15 cellular contexts compared by ENCODE assay signal in the genomic region with DNA sequence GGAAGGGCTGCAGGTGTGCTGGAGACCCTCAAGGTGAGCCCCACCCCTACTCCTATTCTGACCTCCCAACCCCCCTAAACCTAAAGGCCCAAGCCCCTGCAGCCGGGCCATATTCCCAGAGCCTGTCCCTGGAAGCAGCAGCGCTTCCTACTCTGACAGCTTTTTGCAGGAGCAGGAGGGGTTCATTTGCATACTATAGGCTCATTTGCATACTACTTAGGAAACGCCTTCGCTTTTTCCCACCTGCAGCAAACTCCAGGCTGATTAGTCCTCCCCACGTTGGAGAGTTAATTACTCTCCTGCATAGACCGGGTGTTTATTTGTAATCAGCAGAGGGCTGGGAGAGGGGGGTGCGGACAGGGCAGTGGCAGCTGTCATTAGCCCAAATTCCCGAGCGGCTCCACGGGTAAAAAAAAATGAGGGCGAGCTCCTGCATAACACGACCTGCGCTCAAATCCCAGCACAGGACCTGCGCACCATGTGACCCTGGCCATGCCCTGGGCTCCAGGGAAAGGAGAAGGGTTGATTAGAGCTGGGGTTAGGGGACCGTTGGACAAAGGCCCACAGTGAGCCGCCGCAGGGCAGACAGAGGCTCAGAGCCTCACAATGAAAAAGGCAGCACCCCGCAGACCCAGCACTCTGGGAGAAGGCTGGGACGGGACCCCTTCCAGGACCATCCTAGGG. TPM values are rescaled to one million over a fixed set of nuclear protein-coding genes. Genes with fewer than 3 reads are reported as not detected.
"Had no signal": no experiment of that assay in that cellular context is flagged by ENCODE, and none has a peak within 500 bp of the region (broad histone marks: within the 10 kb centered on the region; RNA-seq: fewer than 3 reads in every experiment).

No MANE protein-coding gene starts in this region.

- ATAC-seq: activated CD8-positive, alpha-beta T cell treated with anti-CD3 and anti-CD28 coated beads, Interleukin-2, amount 10 ng/mL, durations not matched to agents 7 days and 5 days; heart left ventricle; sciatic nerve had no signal

- DNase-seq: activated CD8-positive, alpha-beta memory T cell treated with anti-CD3 and anti-CD28 coated beads, Interleukin-2, amount 50 U/mL, for 48 hours; activated CD8-positive, alpha-beta T cell treated with anti-CD3 and anti-CD28 coated beads, Interleukin-2, amount 10 ng/mL, durations not matched to agents 7 days and 5 days; activated naive CD4-positive, alpha-beta T cell treated with Interleukin-2 at 50 U/mL for 16 hours; colonic mucosa; foreskin melanocyte; heart left ventricle; spleen; stimulated activated CD4-positive, alpha-beta T cell treated with anti-CD3 and anti-CD28 coated beads, Interleukin-1b, Interleukin-23, amount 100 ng/mL, for 48 hours; stimulated activated naive CD4-positive, alpha-beta T cell; substantia nigra had no signal

- H3K9me3 Mint-ChIP-seq: type B pancreatic cell had no signal

- H3K36me3 ChIP-seq: colonic mucosa, heart left ventricle, spleen had no signal

- H3K27ac Mint-ChIP-seq: activated CD8-positive, alpha-beta T cell treated with anti-CD3 and anti-CD28 coated beads, Interleukin-2, amount 10 ng/mL, durations not matched to agents 7 days and 5 days; progenitor cell of endocrine pancreas; type B pancreatic cell had no signal

- H3K9me3 ChIP-seq: colonic mucosa, heart left ventricle, spleen had no signal

- H3K4me3 Mint-ChIP-seq: activated CD8-positive, alpha-beta T cell treated with anti-CD3 and anti-CD28 coated beads, Interleukin-2, amount 10 ng/mL, durations not matched to agents 7 days and 5 days; type B pancreatic cell had no signal

- H3K36me3 Mint-ChIP-seq: type B pancreatic cell had no signal

- H3K4me3 ChIP-seq: colonic mucosa, heart left ventricle, spleen had no signal

- H3K4me1 ChIP-seq: colonic mucosa, heart left ventricle had no signal

RNA-seq across cellular contexts. Expression of gene C1QA, which starts 10.1 kb away (rescaled TPM):
- total RNA-seq: activated CD8-positive, alpha-beta T cell treated with anti-CD3 and anti-CD28 coated beads, Interleukin-2, amount 10 ng/mL, durations not matched to agents 7 days and 5 days; endothelial cell of umbilical vein; myocyte; progenitor cell of endocrine pancreas had no signal
- polyA plus RNA-seq: endothelial cell of umbilical vein had no signal

RNA-seq across cellular contexts. Expression of gene C1QC, which starts 17.1 kb away (rescaled TPM):
- total RNA-seq: activated CD8-positive, alpha-beta T cell treated with anti-CD3 and anti-CD28 coated beads, Interleukin-2, amount 10 ng/mL, durations not matched to agents 7 days and 5 days; endothelial cell of umbilical vein; myocyte; progenitor cell of endocrine pancreas had no signal
- polyA plus RNA-seq: endothelial cell of umbilical vein had no signal

RNA-seq across cellular contexts. Expression of gene C1QB, which starts 26.7 kb away (rescaled TPM):
- total RNA-seq: activated CD8-positive, alpha-beta T cell treated with anti-CD3 and anti-CD28 coated beads, Interleukin-2, amount 10 ng/mL, durations not matched to agents 7 days and 5 days; endothelial cell of umbilical vein; myocyte; progenitor cell of endocrine pancreas had no signal
- polyA plus RNA-seq: endothelial cell of umbilical vein had no signal
